ENCODE assay signal across 2 cellular contexts in the genomic region with DNA sequence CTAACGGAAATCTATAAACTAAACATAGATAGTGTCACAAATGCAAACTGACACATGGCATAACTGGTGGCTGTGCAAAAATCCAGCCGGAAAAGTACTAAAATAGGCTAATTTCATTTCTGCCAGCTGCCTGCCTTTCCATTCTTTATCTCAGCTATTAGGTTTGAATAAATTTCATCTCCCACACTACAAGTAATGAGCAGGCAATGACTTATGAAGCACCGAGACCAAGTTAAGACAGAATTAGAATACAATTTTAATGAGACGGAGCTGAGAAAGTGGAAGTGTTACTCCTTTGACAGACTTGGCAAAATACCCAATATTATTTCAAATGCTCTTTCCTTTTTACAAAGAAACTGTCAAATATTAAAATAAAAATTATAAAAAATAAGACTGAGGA.
TF ChIP-seq lines count a peak whose summit lies in the region.

No MANE protein-coding gene starts in this region.

TF ChIP-seq in SK-N-SH, 30 proteins besides CTCF, POLR2A, EP300 and RAD21 (continued from another document):
- TF ChIP-seq, protein P1, sequence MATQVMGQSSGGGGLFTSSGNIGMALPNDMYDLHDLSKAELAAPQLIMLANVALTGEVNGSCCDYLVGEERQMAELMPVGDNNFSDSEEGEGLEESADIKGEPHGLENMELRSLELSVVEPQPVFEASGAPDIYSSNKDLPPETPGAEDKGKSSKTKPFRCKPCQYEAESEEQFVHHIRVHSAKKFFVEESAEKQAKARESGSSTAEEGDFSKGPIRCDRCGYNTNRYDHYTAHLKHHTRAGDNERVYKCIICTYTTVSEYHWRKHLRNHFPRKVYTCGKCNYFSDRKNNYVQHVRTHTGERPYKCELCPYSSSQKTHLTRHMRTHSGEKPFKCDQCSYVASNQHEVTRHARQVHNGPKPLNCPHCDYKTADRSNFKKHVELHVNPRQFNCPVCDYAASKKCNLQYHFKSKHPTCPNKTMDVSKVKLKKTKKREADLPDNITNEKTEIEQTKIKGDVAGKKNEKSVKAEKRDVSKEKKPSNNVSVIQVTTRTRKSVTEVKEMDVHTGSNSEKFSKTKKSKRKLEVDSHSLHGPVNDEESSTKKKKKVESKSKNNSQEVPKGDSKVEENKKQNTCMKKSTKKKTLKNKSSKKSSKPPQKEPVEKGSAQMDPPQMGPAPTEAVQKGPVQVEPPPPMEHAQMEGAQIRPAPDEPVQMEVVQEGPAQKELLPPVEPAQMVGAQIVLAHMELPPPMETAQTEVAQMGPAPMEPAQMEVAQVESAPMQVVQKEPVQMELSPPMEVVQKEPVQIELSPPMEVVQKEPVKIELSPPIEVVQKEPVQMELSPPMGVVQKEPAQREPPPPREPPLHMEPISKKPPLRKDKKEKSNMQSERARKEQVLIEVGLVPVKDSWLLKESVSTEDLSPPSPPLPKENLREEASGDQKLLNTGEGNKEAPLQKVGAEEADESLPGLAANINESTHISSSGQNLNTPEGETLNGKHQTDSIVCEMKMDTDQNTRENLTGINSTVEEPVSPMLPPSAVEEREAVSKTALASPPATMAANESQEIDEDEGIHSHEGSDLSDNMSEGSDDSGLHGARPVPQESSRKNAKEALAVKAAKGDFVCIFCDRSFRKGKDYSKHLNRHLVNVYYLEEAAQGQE (IDR thresholded peaks at IDR 0.05; ENCODE audit: low read depth, low read length), result no peak

TF ChIP-seq in SK-N-SH treated with all-trans-retinoic acid at 6 μM for 48 hours, 23 proteins besides CTCF, POLR2A, EP300 and RAD21 (continued from another document):
- TF ChIP-seq, protein P2, sequence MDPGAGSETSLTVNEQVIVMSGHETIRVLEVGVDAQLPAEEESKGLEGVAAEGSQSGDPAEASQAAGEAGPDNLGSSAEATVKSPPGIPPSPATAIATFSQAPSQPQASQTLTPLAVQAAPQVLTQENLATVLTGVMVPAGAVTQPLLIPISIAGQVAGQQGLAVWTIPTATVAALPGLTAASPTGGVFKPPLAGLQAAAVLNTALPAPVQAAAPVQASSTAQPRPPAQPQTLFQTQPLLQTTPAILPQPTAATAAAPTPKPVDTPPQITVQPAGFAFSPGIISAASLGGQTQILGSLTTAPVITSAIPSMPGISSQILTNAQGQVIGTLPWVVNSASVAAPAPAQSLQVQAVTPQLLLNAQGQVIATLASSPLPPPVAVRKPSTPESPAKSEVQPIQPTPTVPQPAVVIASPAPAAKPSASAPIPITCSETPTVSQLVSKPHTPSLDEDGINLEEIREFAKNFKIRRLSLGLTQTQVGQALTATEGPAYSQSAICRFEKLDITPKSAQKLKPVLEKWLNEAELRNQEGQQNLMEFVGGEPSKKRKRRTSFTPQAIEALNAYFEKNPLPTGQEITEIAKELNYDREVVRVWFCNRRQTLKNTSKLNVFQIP (CRISPR knock-in tag; IDR thresholded peaks at IDR 0.05; ENCODE audit: borderline replicate concordance, low read depth), result no peak
- no peak for TF ChIP-seq TOX (CRISPR knock-in tag; IDR thresholded peaks at IDR 0.05; ENCODE audit: borderline replicate concordance)
- no peak for TF ChIP-seq ESRRG (CRISPR knock-in tag; IDR thresholded peaks at IDR 0.05)
- no peak for TF ChIP-seq BACH2 (CRISPR knock-in tag; IDR thresholded peaks at IDR 0.05; ENCODE audit: borderline replicate concordance)
- no peak for TF ChIP-seq CSRNP3 (CRISPR knock-in tag; IDR thresholded peaks at IDR 0.05)
- no peak for TF ChIP-seq OSR1 (CRISPR knock-in tag; IDR thresholded peaks at IDR 0.05)
- TF ChIP-seq ZFP30 (CRISPR knock-in tag; IDR thresholded peaks at IDR 0.05), result no peak
- TF ChIP-seq RARB (CRISPR knock-in tag; IDR thresholded peaks at IDR 0.05), result no peak
- no peak for TF ChIP-seq PPARA (CRISPR knock-in tag; IDR thresholded peaks at IDR 0.05; ENCODE audit: borderline replicate concordance)
- no peak for TF ChIP-seq SNAI2 (CRISPR knock-in tag; IDR thresholded peaks at IDR 0.05)
- no peak for TF ChIP-seq CREB5 (CRISPR knock-in tag; IDR thresholded peaks at IDR 0.05; ENCODE audit: low read depth)
